ENCODE assay signal across 8 cellular contexts in genomic region chr10:69022611-69023010, GRCh38.
"Had no signal": no experiment of that assay in that cellular context is flagged by ENCODE, and none has a peak within 500 bp of the region (broad histone marks: within the 10 kb centered on the region; RNA-seq: fewer than 3 reads in every experiment).

No MANE protein-coding gene starts in this region.

- H3K9me3 Mint-ChIP-seq: IgD-negative memory B cell had no signal

- FAIRE-seq: HepG2, HTR-8/SVneo had no signal

- H3K9ac ChIP-seq: KMS-11 had no signal

- DNase-seq: IMR-90, KBM-7, KG1 had no signal

- H3K27ac ChIP-seq: HL-60, KMS-11 had no signal

- H3K4me2 ChIP-seq: KMS-11 had no signal

- H3K4me3 Mint-ChIP-seq: IgD-negative memory B cell had no signal

- H3K27me3 Mint-ChIP-seq: IgD-negative memory B cell had no signal
